Comparison of ENCODE assay signal across 1 cellular context in genomic region chr11:9563196-9563730, GRCh38.
TF ChIP-seq lines count a peak whose summit lies in the region.

No MANE protein-coding gene starts in this region.

TF ChIP-seq in IMR-90, 13 proteins besides CTCF, POLR2A, EP300 and RAD21:
- TF ChIP-seq FOS (IDR thresholded peaks at IDR 0.05; ENCODE audit: low read depth, low read length) (no peak), CHD1 (IDR thresholded peaks at IDR 0.05; ENCODE audit: low read depth, low read length) (no peak), SMC3 (IDR thresholded peaks at IDR 0.05; ENCODE audit: low read depth, low read length) (no peak), MAFK (IDR thresholded peaks at IDR 0.05; ENCODE audit: low read depth, low read length) (no peak), RFX5 (IDR thresholded peaks at IDR 0.05; ENCODE audit: low read depth, low read length) (no peak), MXI1 (IDR thresholded peaks at IDR 0.05; ENCODE audit: borderline replicate concordance, low read depth, low read length) (no peak), CEBPB (IDR thresholded peaks at IDR 0.05; ENCODE audit: low read depth, low read length) (no peak), RCOR1 (IDR thresholded peaks at IDR 0.05; ENCODE audit: insufficient replicate concordance, low read length) (no peak), MAZ (IDR thresholded peaks at IDR 0.05; ENCODE audit: borderline replicate concordance, low read depth, low read length) (no peak), NFE2L2 (IDR thresholded peaks at IDR 0.05; ENCODE audit: low read depth, low read length) (no peak), BHLHE40 (IDR thresholded peaks at IDR 0.05; ENCODE audit: low read depth, low read length) (no peak)
- TF ChIP-seq, protein P1, sequence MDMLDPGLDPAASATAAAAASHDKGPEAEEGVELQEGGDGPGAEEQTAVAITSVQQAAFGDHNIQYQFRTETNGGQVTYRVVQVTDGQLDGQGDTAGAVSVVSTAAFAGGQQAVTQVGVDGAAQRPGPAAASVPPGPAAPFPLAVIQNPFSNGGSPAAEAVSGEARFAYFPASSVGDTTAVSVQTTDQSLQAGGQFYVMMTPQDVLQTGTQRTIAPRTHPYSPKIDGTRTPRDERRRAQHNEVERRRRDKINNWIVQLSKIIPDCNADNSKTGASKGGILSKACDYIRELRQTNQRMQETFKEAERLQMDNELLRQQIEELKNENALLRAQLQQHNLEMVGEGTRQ (IDR thresholded peaks at IDR 0.05; ENCODE audit: low read depth, low read length): no peak
- TF ChIP-seq, protein P2, sequence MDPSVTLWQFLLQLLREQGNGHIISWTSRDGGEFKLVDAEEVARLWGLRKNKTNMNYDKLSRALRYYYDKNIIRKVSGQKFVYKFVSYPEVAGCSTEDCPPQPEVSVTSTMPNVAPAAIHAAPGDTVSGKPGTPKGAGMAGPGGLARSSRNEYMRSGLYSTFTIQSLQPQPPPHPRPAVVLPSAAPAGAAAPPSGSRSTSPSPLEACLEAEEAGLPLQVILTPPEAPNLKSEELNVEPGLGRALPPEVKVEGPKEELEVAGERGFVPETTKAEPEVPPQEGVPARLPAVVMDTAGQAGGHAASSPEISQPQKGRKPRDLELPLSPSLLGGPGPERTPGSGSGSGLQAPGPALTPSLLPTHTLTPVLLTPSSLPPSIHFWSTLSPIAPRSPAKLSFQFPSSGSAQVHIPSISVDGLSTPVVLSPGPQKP (IDR thresholded peaks at IDR 0.05; ENCODE audit: borderline replicate concordance, low read depth, low read length): no peak
